In the genomic region with DNA sequence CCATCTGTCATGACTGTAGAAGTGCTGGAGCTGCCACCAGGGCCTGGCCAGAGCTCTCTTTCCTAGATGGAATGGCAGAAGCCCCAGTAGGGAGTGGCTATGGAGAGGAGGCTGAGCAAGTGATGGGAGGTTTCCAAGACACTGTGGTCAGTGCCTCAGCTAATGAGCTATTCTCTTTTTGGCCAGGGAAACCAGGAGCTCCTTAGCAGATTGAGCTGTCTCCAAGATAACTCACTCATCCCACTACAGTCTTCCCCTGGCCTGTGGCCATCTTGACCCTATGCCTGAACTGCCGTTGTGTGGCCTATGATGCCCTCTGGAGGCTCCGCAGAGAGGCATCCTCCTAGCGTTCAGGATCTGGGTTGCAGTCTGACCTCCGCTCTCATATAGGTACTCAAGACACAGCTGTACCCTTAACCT, we compare ENCODE assay signal across 8 cellular contexts.
DNase-seq lines count a peak whose midpoint lies in the region; ATAC-seq and TF ChIP-seq lines count a peak whose summit lies in the region.

No MANE protein-coding gene starts in this region.

- H2AFZ ChIP-seq in OCI-LY7 (ENCODE audit: low read length), result no peak overlapping the region

- H3K4me3 ChIP-seq in GM06990 (replicated peaks; ENCODE audit: low read depth, low read length), result no peak overlapping the region
- no peak overlapping the region for H3K4me3 ChIP-seq in OCI-LY7 (ENCODE audit: low read depth, low read length, poor library complexity, severe bottlenecking)
- no peak overlapping the region for H3K4me3 ChIP-seq in foreskin fibroblast (ENCODE audit: low read depth in 1 of 2, low read length in 2 of 2)

- POLR2A ChIA-PET in OCI-LY7 (lab: Charles Lee), result no interaction called here

- H3K4me2 ChIP-seq in OCI-LY7 (ENCODE audit: low read length), result no peak overlapping the region

- H4K20me1 ChIP-seq in OCI-LY7 (ENCODE audit: insufficient read depth, low read length), result no peaks in the 10 kb centered on the region

- H3K9me3 Mint-ChIP-seq in activated naive CD8-positive, alpha-beta T cell treated with anti-CD3 and anti-CD28 coated beads, Interleukin-2, amount 50 U/mL, for 24 hours, result no peaks in the 10 kb centered on the region

- H3K9me3 ChIP-seq in OCI-LY7 (ENCODE audit: low read length), result no peaks in the 10 kb centered on the region

- H3K36me3 ChIP-seq in GM06990 (ENCODE audit: control insufficient read depth, insufficient read depth, low read length) (peaks cover 13% of the 10 kb centered on the region), OCI-LY7 (ENCODE audit: insufficient read depth, low read length) (peaks cover 25% of the 10 kb centered on the region; the same call in 1 of the 2 replicates)

- BruUV-seq in OCI-LY7 (replicated peaks; lab: Mats Ljungman, UMichigan), result no TSS peak

- H3K27me3 Mint-ChIP-seq in activated naive CD8-positive, alpha-beta T cell treated with anti-CD3 and anti-CD28 coated beads, Interleukin-2, amount 50 U/mL, for 24 hours, result no peaks in the 10 kb centered on the region

- no peak for DNase-seq in GM06990 (ENCODE audit: extremely low read depth, insufficient read length)
- DNase-seq in OCI-LY7 (ENCODE audit: low spot score), result no peak
- peak; percentile 73 to 90 for DNase-seq in foreskin fibroblast
- peak; percentile 79 for DNase-seq in sciatic nerve (ENCODE audit: low spot score)
- DNase-seq in activated naive CD8-positive, alpha-beta T cell treated with anti-CD3 and anti-CD28 coated beads, Interleukin-2, amount 50 U/mL, for 24 hours, result no peak
- DNase-seq in stimulated activated CD8-positive, alpha-beta memory T cell treated with anti-CD3 and anti-CD28 coated beads, Interleukin-4, amount 100 ng/mL, for 48 hours, result no peak
- no peak for DNase-seq in NCI-H1436 treated with DMSO at 0.1 percent for 48 hours (lab: John Stamatoyannopoulos, UW)

- peak; percentile 12 for TF ChIP-seq CTCF in GM06990 (IDR thresholded peaks at IDR 0.05; ENCODE audit: insufficient read depth, low read length, poor library complexity, severe bottlenecking)
- 0 out of 2 replicates have a peak, but pooled peaks have one; percentile 21 for TF ChIP-seq CTCF in OCI-LY7 (conservative IDR thresholded peaks at IDR 0.05; ENCODE audit: low read length)
- peak; percentile 36 for TF ChIP-seq CTCF in foreskin fibroblast (IDR thresholded peaks at IDR 0.05; ENCODE audit: low read depth, low read length)

- H3K27ac Mint-ChIP-seq in activated naive CD8-positive, alpha-beta T cell treated with anti-CD3 and anti-CD28 coated beads, Interleukin-2, amount 50 U/mL, for 24 hours, result no peak overlapping the region

- H3K27me3 ChIP-seq in GM06990 (replicated peaks; ENCODE audit: control insufficient read depth, insufficient read depth, low read length), result no peaks in the 10 kb centered on the region

- H3K36me3 Mint-ChIP-seq in activated naive CD8-positive, alpha-beta T cell treated with anti-CD3 and anti-CD28 coated beads, Interleukin-2, amount 50 U/mL, for 24 hours (ENCODE audit: low read depth), result peaks cover 17% of the 10 kb centered on the region

- H3K9me2 ChIP-seq in OCI-LY7 (ENCODE audit: insufficient read depth, low read length), result no peaks in the 10 kb centered on the region

- H3K4me3 Mint-ChIP-seq in activated naive CD8-positive, alpha-beta T cell treated with anti-CD3 and anti-CD28 coated beads, Interleukin-2, amount 50 U/mL, for 24 hours, result no peak overlapping the region

- intact Hi-C loops in OCI-LY7 (cut with micrococcal nuclease; ENCODE audit: unreplicated experiment) (no loop called here), sciatic nerve (cut with DNase I) (no loop called here)

- ATAC-seq in sciatic nerve (peak; percentile 93), HG03159 (IDR thresholded peaks at IDR 0.05; ENCODE audit: unreplicated experiment) (no peak)
- no peak for ATAC-seq in activated naive CD8-positive, alpha-beta T cell treated with anti-CD3 and anti-CD28 coated beads, Interleukin-2, amount 50 U/mL, for 24 hours

- no peaks in the 10 kb centered on the region for H3K4me1 Mint-ChIP-seq in activated naive CD8-positive, alpha-beta T cell treated with anti-CD3 and anti-CD28 coated beads, Interleukin-2, amount 50 U/mL, for 24 hours

- CTCF ChIA-PET in OCI-LY7 (lab: Charles Lee; ENCODE audit: unreplicated experiment), result no interaction called here

- no peaks in the 10 kb centered on the region for H3K4me1 ChIP-seq in OCI-LY7 (ENCODE audit: insufficient read depth, low read length, poor library complexity, severe bottlenecking)

- no peaks in the 10 kb centered on the region for H3K79me2 ChIP-seq in OCI-LY7 (ENCODE audit: insufficient read depth, low read depth, low read length)

- H3K27ac ChIP-seq in OCI-LY7 (ENCODE audit: low read depth, low read length, poor library complexity, severe bottlenecking), result no peak overlapping the region

Comparison
In these comparisons a context has a peak if more than half of its experiments do, and no peak if none do; other contexts are left out.
1. DNase-seq: peak in foreskin fibroblast (2 of 2) and sciatic nerve (single experiment); none in GM06990 (single experiment), OCI-LY7 (single experiment), activated naive CD8-positive, alpha-beta T cell treated with anti-CD3 and anti-CD28 coated beads, Interleukin-2, amount 50 U/mL, for 24 hours (single experiment), stimulated activated CD8-positive, alpha-beta memory T cell treated with anti-CD3 and anti-CD28 coated beads, Interleukin-4, amount 100 ng/mL, for 48 hours (single experiment) and NCI-H1436 treated with DMSO at 0.1 percent for 48 hours (single experiment).
2. Peak in every context shown above with its lines, with median percentiles within 50 percentile points of each other: CTCF ChIP-seq.